Comparison of ENCODE assay signal across 1 cellular context in genomic region chr20:1946762-1947534, GRCh38.
TF ChIP-seq lines count a peak whose summit lies in the region.

No MANE protein-coding gene starts in this region.

TF ChIP-seq in H1, 55 proteins besides CTCF, POLR2A, EP300 and RAD21:
- TF ChIP-seq, protein P1, sequence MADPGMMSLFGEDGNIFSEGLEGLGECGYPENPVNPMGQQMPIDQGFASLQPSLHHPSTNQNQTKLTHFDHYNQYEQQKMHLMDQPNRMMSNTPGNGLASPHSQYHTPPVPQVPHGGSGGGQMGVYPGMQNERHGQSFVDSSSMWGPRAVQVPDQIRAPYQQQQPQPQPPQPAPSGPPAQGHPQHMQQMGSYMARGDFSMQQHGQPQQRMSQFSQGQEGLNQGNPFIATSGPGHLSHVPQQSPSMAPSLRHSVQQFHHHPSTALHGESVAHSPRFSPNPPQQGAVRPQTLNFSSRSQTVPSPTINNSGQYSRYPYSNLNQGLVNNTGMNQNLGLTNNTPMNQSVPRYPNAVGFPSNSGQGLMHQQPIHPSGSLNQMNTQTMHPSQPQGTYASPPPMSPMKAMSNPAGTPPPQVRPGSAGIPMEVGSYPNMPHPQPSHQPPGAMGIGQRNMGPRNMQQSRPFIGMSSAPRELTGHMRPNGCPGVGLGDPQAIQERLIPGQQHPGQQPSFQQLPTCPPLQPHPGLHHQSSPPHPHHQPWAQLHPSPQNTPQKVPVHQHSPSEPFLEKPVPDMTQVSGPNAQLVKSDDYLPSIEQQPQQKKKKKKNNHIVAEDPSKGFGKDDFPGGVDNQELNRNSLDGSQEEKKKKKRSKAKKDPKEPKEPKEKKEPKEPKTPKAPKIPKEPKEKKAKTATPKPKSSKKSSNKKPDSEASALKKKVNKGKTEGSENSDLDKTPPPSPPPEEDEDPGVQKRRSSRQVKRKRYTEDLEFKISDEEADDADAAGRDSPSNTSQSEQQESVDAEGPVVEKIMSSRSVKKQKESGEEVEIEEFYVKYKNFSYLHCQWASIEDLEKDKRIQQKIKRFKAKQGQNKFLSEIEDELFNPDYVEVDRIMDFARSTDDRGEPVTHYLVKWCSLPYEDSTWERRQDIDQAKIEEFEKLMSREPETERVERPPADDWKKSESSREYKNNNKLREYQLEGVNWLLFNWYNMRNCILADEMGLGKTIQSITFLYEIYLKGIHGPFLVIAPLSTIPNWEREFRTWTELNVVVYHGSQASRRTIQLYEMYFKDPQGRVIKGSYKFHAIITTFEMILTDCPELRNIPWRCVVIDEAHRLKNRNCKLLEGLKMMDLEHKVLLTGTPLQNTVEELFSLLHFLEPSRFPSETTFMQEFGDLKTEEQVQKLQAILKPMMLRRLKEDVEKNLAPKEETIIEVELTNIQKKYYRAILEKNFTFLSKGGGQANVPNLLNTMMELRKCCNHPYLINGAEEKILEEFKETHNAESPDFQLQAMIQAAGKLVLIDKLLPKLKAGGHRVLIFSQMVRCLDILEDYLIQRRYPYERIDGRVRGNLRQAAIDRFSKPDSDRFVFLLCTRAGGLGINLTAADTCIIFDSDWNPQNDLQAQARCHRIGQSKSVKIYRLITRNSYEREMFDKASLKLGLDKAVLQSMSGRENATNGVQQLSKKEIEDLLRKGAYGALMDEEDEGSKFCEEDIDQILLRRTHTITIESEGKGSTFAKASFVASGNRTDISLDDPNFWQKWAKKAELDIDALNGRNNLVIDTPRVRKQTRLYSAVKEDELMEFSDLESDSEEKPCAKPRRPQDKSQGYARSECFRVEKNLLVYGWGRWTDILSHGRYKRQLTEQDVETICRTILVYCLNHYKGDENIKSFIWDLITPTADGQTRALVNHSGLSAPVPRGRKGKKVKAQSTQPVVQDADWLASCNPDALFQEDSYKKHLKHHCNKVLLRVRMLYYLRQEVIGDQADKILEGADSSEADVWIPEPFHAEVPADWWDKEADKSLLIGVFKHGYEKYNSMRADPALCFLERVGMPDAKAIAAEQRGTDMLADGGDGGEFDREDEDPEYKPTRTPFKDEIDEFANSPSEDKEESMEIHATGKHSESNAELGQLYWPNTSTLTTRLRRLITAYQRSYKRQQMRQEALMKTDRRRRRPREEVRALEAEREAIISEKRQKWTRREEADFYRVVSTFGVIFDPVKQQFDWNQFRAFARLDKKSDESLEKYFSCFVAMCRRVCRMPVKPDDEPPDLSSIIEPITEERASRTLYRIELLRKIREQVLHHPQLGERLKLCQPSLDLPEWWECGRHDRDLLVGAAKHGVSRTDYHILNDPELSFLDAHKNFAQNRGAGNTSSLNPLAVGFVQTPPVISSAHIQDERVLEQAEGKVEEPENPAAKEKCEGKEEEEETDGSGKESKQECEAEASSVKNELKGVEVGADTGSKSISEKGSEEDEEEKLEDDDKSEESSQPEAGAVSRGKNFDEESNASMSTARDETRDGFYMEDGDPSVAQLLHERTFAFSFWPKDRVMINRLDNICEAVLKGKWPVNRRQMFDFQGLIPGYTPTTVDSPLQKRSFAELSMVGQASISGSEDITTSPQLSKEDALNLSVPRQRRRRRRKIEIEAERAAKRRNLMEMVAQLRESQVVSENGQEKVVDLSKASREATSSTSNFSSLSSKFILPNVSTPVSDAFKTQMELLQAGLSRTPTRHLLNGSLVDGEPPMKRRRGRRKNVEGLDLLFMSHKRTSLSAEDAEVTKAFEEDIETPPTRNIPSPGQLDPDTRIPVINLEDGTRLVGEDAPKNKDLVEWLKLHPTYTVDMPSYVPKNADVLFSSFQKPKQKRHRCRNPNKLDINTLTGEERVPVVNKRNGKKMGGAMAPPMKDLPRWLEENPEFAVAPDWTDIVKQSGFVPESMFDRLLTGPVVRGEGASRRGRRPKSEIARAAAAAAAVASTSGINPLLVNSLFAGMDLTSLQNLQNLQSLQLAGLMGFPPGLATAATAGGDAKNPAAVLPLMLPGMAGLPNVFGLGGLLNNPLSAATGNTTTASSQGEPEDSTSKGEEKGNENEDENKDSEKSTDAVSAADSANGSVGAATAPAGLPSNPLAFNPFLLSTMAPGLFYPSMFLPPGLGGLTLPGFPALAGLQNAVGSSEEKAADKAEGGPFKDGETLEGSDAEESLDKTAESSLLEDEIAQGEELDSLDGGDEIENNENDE (IDR thresholded peaks at IDR 0.05; ENCODE audit: insufficient replicate concordance, low read length) = no peak
- TF ChIP-seq SP2 (IDR thresholded peaks at IDR 0.05; ENCODE audit: low read length) (no peak), RNF2 (IDR thresholded peaks at IDR 0.05; ENCODE audit: borderline replicate concordance, low read depth, low read length, missing control alignments, poor library complexity, severe bottlenecking) (no peak), EZH2 (IDR thresholded peaks at IDR 0.05; ENCODE audit: low read depth, low read length, severe bottlenecking) (no peak), HDAC2 (IDR thresholded peaks at IDR 0.05; ENCODE audit: borderline replicate concordance in 1 of 2, low read depth in 2 of 2, low read length in 2 of 2) (0 out of 4 replicates have a peak, but pooled peaks of 1 of the 2 experiments have one; percentile 77), TEAD4 (IDR thresholded peaks at IDR 0.05; ENCODE audit: low read depth, low read length) (peak; percentile 96), POU5F1 (IDR thresholded peaks at IDR 0.05; ENCODE audit: low read depth, low read length) (no peak), SIN3A (conservative IDR thresholded peaks at IDR 0.05 in 1 of 2, IDR thresholded peaks at IDR 0.05 in 1 of 2; ENCODE audit: low read depth in 1 of 2, low read length in 2 of 2) (no peak; a peak in 1 of 4 replicates), SIX5 (IDR thresholded peaks at IDR 0.05; ENCODE audit: low read depth, low read length) (no peak), SAP30 (IDR thresholded peaks at IDR 0.05; ENCODE audit: insufficient read depth, insufficient replicate concordance, low read length) (no peak), RXRA (IDR thresholded peaks at IDR 0.05; ENCODE audit: insufficient read depth, low read depth, low read length) (no peak), EGR1 (IDR thresholded peaks at IDR 0.05; ENCODE audit: borderline replicate concordance, low read depth, low read length) (peak; percentile 90), FOSL1 (IDR thresholded peaks at IDR 0.05; ENCODE audit: insufficient read depth, low read depth, low read length) (no peak), GABPA (IDR thresholded peaks at IDR 0.05; ENCODE audit: borderline replicate concordance, insufficient read depth, low read length) (no peak), CHD2 (IDR thresholded peaks at IDR 0.05; ENCODE audit: low read length) (0 out of 2 replicates have a peak, but pooled peaks have one; percentile 49), CBX5 (IDR thresholded peaks at IDR 0.05; ENCODE audit: low read depth, low read length) (no peak), CTBP2 (IDR thresholded peaks at IDR 0.05; ENCODE audit: borderline replicate concordance, insufficient read depth, insufficient read length, low read length) (peak; percentile 96), NANOG (IDR thresholded peaks at IDR 0.05; ENCODE audit: insufficient read depth, low read depth, low read length, poor library complexity, severe bottlenecking) (peak; percentile 58), BRCA1 (IDR thresholded peaks at IDR 0.05; ENCODE audit: low read depth, low read length) (no peak), SUZ12 (IDR thresholded peaks at IDR 0.05; ENCODE audit: low read length) (no peak), RBBP5 (IDR thresholded peaks at IDR 0.05; ENCODE audit: borderline replicate concordance, low read depth, low read length) (peak; percentile 98), POLR2AphosphoS5 (IDR thresholded peaks at IDR 0.05; ENCODE audit: low read depth, low read length) (peak; percentile 82), NRF1 (IDR thresholded peaks at IDR 0.05; ENCODE audit: low read depth, low read length) (no peak), CBX8 (IDR thresholded peaks at IDR 0.05; ENCODE audit: borderline replicate concordance, low read depth, low read length) (no peak), BACH1 (IDR thresholded peaks at IDR 0.05; ENCODE audit: low read length) (no peak), SP1 (IDR thresholded peaks at IDR 0.05; ENCODE audit: low read depth, low read length) (peak; percentile 81), KDM1A (IDR thresholded peaks at IDR 0.05; ENCODE audit: borderline replicate concordance, low read length) (no peak), SIRT6 (IDR thresholded peaks at IDR 0.05; ENCODE audit: low read length) (no peak), SRF (IDR thresholded peaks at IDR 0.05; ENCODE audit: low read depth, low read length) (no peak), KDM5A (IDR thresholded peaks at IDR 0.05; ENCODE audit: low read length) (no peak), MAFK (IDR thresholded peaks at IDR 0.05; ENCODE audit: low read depth, low read length) (no peak), JUN (IDR thresholded peaks at IDR 0.05; ENCODE audit: low read depth, low read length) (no peak), BCL11A (IDR thresholded peaks at IDR 0.05; ENCODE audit: low read depth in 2 of 2, low read length in 2 of 2) (no peak), TBP (IDR thresholded peaks at IDR 0.05; ENCODE audit: low read depth, low read length) (no peak; the same call in 1 of the 2 replicates), ASH2L (IDR thresholded peaks at IDR 0.05; ENCODE audit: low read length) (peak; percentile 97), TAF1 (IDR thresholded peaks at IDR 0.05; ENCODE audit: low read depth, low read length) (peak; percentile 70; the same call in 1 of the 2 replicates), TCF12 (IDR thresholded peaks at IDR 0.05; ENCODE audit: low read depth, low read length) (peak; percentile 97), KDM4A (IDR thresholded peaks at IDR 0.05; ENCODE audit: low read depth, low read length, severe bottlenecking) (peak; percentile 53), PHF8 (conservative IDR thresholded peaks at IDR 0.05; ENCODE audit: low read depth, low read length) (0 out of 2 replicates have a peak, but pooled peaks have one; percentile 40), ATF3 (IDR thresholded peaks at IDR 0.05; ENCODE audit: insufficient read depth, low read depth, low read length) (no peak), SP4 (IDR thresholded peaks at IDR 0.05; ENCODE audit: low read length) (no peak), YY1 (IDR thresholded peaks at IDR 0.05; ENCODE audit: low read depth, low read length) (0 out of 2 replicates have a peak, but pooled peaks have one; percentile 18), CHD1 (IDR thresholded peaks at IDR 0.05; ENCODE audit: low read depth, low read length) (no peak), GTF2F1 (IDR thresholded peaks at IDR 0.05; ENCODE audit: borderline replicate concordance, low read depth, low read length) (no peak), CEBPB (IDR thresholded peaks at IDR 0.05; ENCODE audit: low read depth, low read length) (no peak; the same call in 1 of the 2 replicates), RFX5 (IDR thresholded peaks at IDR 0.05; ENCODE audit: borderline replicate concordance, low read depth, low read length) (no peak), TAF7 (optimal IDR thresholded peaks at IDR 0.05; ENCODE audit: borderline replicate concordance, low read depth, low read length) (no peak), JUND (IDR thresholded peaks at IDR 0.05; ENCODE audit: low read length) (0 out of 2 replicates have a peak, but pooled peaks have one; percentile 22), CREB1 (IDR thresholded peaks at IDR 0.05) (no peak; the same call in 1 of the 2 replicates), HDAC6 (IDR thresholded peaks at IDR 0.05; ENCODE audit: low read depth, low read length) (no peak), ZNF274 (IDR thresholded peaks at IDR 0.05; ENCODE audit: borderline replicate concordance, extremely low read depth, low read length) (no peak)
- TF ChIP-seq, protein P2, sequence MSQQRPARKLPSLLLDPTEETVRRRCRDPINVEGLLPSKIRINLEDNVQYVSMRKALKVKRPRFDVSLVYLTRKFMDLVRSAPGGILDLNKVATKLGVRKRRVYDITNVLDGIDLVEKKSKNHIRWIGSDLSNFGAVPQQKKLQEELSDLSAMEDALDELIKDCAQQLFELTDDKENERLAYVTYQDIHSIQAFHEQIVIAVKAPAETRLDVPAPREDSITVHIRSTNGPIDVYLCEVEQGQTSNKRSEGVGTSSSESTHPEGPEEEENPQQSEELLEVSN (IDR thresholded peaks at IDR 0.05) = peak; percentile 71; the same call in 1 of the 2 replicates
- TF ChIP-seq, protein P3, sequence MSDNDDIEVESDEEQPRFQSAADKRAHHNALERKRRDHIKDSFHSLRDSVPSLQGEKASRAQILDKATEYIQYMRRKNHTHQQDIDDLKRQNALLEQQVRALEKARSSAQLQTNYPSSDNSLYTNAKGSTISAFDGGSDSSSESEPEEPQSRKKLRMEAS (IDR thresholded peaks at IDR 0.05) = peak; percentile 93
- TF ChIP-seq, protein P4, sequence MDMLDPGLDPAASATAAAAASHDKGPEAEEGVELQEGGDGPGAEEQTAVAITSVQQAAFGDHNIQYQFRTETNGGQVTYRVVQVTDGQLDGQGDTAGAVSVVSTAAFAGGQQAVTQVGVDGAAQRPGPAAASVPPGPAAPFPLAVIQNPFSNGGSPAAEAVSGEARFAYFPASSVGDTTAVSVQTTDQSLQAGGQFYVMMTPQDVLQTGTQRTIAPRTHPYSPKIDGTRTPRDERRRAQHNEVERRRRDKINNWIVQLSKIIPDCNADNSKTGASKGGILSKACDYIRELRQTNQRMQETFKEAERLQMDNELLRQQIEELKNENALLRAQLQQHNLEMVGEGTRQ (IDR thresholded peaks at IDR 0.05; ENCODE audit: low read length) = no peak
- TF ChIP-seq, protein P5, sequence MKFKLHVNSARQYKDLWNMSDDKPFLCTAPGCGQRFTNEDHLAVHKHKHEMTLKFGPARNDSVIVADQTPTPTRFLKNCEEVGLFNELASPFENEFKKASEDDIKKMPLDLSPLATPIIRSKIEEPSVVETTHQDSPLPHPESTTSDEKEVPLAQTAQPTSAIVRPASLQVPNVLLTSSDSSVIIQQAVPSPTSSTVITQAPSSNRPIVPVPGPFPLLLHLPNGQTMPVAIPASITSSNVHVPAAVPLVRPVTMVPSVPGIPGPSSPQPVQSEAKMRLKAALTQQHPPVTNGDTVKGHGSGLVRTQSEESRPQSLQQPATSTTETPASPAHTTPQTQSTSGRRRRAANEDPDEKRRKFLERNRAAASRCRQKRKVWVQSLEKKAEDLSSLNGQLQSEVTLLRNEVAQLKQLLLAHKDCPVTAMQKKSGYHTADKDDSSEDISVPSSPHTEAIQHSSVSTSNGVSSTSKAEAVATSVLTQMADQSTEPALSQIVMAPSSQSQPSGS (IDR thresholded peaks at IDR 0.05; ENCODE audit: low read length) = no peak
